Comparison of ENCODE assay signal across 17 cellular contexts in the genomic region with DNA sequence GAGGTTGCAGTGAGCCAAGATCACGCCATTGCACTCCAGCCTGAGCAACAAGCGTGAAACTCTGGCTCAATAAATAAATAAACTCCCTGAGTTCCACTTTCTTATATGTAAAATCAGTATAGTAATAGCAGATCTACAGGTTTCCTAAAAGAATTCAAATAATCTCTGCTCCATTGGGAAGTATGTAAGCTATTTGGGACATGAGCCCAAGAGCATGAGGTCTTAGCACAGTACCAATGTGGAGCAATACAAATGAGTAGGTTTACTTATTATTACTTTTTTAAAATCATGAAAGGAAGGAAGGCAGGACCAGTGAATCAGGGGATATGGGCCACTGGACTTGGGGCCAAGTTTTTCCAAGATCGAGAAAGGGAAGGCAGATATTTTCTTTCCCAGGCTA.
"Had no signal": no experiment of that assay in that cellular context is flagged by ENCODE, and none has a peak within 500 bp of the region (broad histone marks: within the 10 kb centered on the region; RNA-seq: fewer than 3 reads in every experiment).

No MANE protein-coding gene starts in this region.

- H3K9me3 Mint-ChIP-seq: activated CD4-positive, alpha-beta T cell treated with anti-CD3 and anti-CD28 coated beads, Interleukin-2, amount 10 ng/mL, durations not matched to agents 7 days and 5 days had no signal

- H3K27ac Mint-ChIP-seq: activated CD4-positive, alpha-beta T cell treated with anti-CD3 and anti-CD28 coated beads, Interleukin-2, amount 10 ng/mL, durations not matched to agents 7 days and 5 days; naive thymus-derived CD4-positive, alpha-beta T cell; T-helper 17 cell had no signal

- H3K9me3 ChIP-seq: esophagus squamous epithelium, right lobe of liver, suprapubic skin, upper lobe of right lung had no signal

- H3K27ac ChIP-seq: brain microvascular endothelial cell, right lobe of liver, spleen, suprapubic skin, upper lobe of right lung had no signal

- H3K4me1 ChIP-seq: right lobe of liver, spleen, upper lobe of right lung had no signal

- H3K4me1 Mint-ChIP-seq: activated CD4-positive, alpha-beta T cell treated with anti-CD3 and anti-CD28 coated beads, Interleukin-2, amount 10 ng/mL, durations not matched to agents 7 days and 5 days; naive thymus-derived CD4-positive, alpha-beta T cell; T-helper 17 cell had no signal

- H3K4me3 ChIP-seq: esophagus squamous epithelium, lung, right lobe of liver, spleen, suprapubic skin, upper lobe of right lung had no signal

- ATAC-seq: left colon; naive thymus-derived CD4-positive, alpha-beta T cell; right lobe of liver; T-helper 17 cell; upper lobe of right lung had no signal

- H3K36me3 ChIP-seq: brain microvascular endothelial cell, esophagus squamous epithelium, right lobe of liver, spleen, suprapubic skin, upper lobe of right lung had no signal

- DNase-seq: activated CD4-positive, alpha-beta T cell treated with anti-CD3 and anti-CD28 coated beads, Interleukin-2, amount 10 ng/mL, durations not matched to agents 7 days and 5 days; activated CD4-positive, CD25-positive, alpha-beta regulatory T cell; activated CD8-positive, alpha-beta memory T cell treated with anti-CD3 and anti-CD28 coated beads for 24 hours; activated naive CD4-positive, alpha-beta T cell treated with Interleukin-2 at 50 U/mL for 16 hours; brain microvascular endothelial cell; cerebellar nuclear complex; esophagus squamous epithelium; left colon; naive thymus-derived CD4-positive, alpha-beta T cell; right lobe of liver; spleen; stimulated activated CD4-positive, alpha-beta T cell treated with anti-CD3 and anti-CD28 coated beads, Interleukin-2, amount 100 ng/mL, for 24 hours; stimulated activated naive CD4-positive, alpha-beta T cell treated with Interleukin-2 at 50 U/mL for 16 hours; T-helper 17 cell; upper lobe of right lung had no signal

- H3K4me3 Mint-ChIP-seq: activated CD4-positive, alpha-beta T cell treated with anti-CD3 and anti-CD28 coated beads, Interleukin-2, amount 10 ng/mL, durations not matched to agents 7 days and 5 days; naive thymus-derived CD4-positive, alpha-beta T cell; T-helper 17 cell had no signal

- H3K27me3 ChIP-seq: brain microvascular endothelial cell, esophagus squamous epithelium, right lobe of liver, spleen, suprapubic skin, upper lobe of right lung had no signal

- H3K27me3 Mint-ChIP-seq: activated CD4-positive, alpha-beta T cell treated with anti-CD3 and anti-CD28 coated beads, Interleukin-2, amount 10 ng/mL, durations not matched to agents 7 days and 5 days; naive thymus-derived CD4-positive, alpha-beta T cell; T-helper 17 cell had no signal

- H3K36me3 Mint-ChIP-seq: naive thymus-derived CD4-positive, alpha-beta T cell had no signal
